7 cellular contexts compared by ENCODE assay signal in the genomic region with DNA sequence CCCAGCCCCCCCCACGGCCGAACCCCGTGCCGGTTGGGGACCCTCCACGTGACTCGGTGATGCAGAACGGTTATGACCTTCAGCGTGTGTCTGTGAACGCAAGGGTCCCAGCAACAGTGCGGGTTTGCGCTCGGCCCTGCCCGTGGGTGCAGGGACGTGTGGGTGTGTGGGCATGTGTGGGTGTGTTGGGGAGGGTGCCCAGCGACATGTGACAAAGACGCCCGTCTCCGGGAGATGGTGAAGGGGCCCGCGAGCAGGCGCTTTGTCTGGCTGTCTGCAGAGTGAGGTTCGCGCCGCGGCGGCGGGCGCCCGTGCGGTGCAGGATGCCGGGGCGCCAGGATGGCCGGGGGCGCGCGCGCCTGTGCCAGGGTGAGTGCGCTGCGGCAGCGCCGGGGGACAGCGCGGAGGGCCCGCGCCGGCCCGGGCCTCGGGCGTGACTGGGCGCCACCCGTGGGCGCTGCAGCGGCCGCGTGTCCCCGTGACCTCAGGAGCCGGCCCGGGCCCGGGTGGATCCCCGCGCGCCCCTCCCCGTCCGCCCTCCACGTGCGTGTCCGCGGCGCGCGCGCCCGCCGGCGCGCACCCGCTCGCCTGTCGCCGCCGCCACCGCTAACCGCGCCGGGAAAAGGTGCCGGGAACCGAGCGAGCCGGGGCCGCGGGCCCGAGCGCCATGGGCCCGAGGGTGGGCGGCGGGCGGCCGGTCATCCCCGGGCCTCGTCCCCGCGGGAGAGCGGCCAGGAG. TPM values are rescaled to one million over a fixed set of nuclear protein-coding genes. Genes with fewer than 3 reads are reported as not detected.
DNase-seq lines count a peak whose midpoint lies in the region; ATAC-seq and TF ChIP-seq lines count a peak whose summit lies in the region.

Gene LRFN4, plus strand, starts transcription at position 569 of the 738 bp plus-strand sequence. CDS start 681 bp downstream, outside the sequence.

- H3K4me3 ChIP-seq in Jurkat, Clone E6-1 (ENCODE audit: low read length), result peak within 1 kb of the TSS; percentile 73
- peak within 1 kb of the TSS; percentile 70 for H3K4me3 ChIP-seq in thymus (ENCODE audit: low read length)

- CTCF ChIA-PET in GM10248 (lab: Yijun Ruan, JAX), result interaction anchor here (1.2 to 2.1 kb wide), 3 partner anchors 11 to 25 kb away, joined by 3 to 8 read pairs (median 3); no protein-coding TSS in a partner anchor
- CTCF ChIA-PET in activated CD4-positive, alpha-beta T cell treated with anti-CD3 and anti-CD28 coated beads for 36 hours (lab: Charles Lee), result interaction anchor here (0.6 to 2.6 kb wide), 3 partner anchors 13 to 759 kb away, joined by 3 to 11 read pairs (median 4); partner anchors contain the start of gene RCE1

- peak; percentile 28 for ATAC-seq in GM21529 (IDR thresholded peaks at IDR 0.05; ENCODE audit: unreplicated experiment)
- ATAC-seq in activated CD4-positive, alpha-beta T cell treated with anti-CD3 and anti-CD28 coated beads for 36 hours, result peak; percentile 61

- peaks cover 8% of the 10 kb centered on the region for H3K4me1 Mint-ChIP-seq in activated CD4-positive, alpha-beta T cell treated with anti-CD3 and anti-CD28 coated beads for 36 hours
- H3K4me1 Mint-ChIP-seq in endothelial cell (ENCODE audit: unreplicated experiment) (peaks cover 7% of the 10 kb centered on the region), mesothelial cell of epicardium (peaks cover 6% of the 10 kb centered on the region)

- TF ChIP-seq CTCF in GM10248 (IDR thresholded peaks at IDR 0.05; ENCODE audit: control extremely low read depth, extremely low read depth, low read depth, missing control alignments) (no peak), endothelial cell (IDR thresholded peaks at IDR 0.05; ENCODE audit: unreplicated experiment) (no peak), mesothelial cell of epicardium (IDR thresholded peaks at IDR 0.05; ENCODE audit: unreplicated experiment) (no peak)

- no peaks in the 10 kb centered on the region for H3K27me3 Mint-ChIP-seq in activated CD4-positive, alpha-beta T cell treated with anti-CD3 and anti-CD28 coated beads for 36 hours
- H3K27me3 Mint-ChIP-seq in endothelial cell (ENCODE audit: unreplicated experiment) (peaks cover 22% of the 10 kb centered on the region), mesothelial cell of epicardium (ENCODE audit: low read depth) (no peaks in the 10 kb centered on the region)

- no peaks in the 10 kb centered on the region for H3K9me3 ChIP-seq in thymus (ENCODE audit: control insufficient read depth)

- H3K27ac ChIP-seq in thymus (ENCODE audit: low read depth), result peak within 1 kb of the TSS; percentile 80

- no peaks in the 10 kb centered on the region for H3K27me3 ChIP-seq in thymus (ENCODE audit: control insufficient read depth, insufficient read depth)

- DNase-seq in GM10248 (ENCODE audit: extremely low spot score), result peak; percentile 65
- no peak for DNase-seq in Jurkat, Clone E6-1 (ENCODE audit: low read depth, low spot score)
- peak; percentile 69 for DNase-seq in activated CD4-positive, alpha-beta T cell treated with anti-CD3 and anti-CD28 coated beads for 36 hours
- peak; percentile 53 for DNase-seq in endothelial cell (ENCODE audit: low spot score)
- peak in 1 of 2 experiments; percentile 80 for DNase-seq in mesothelial cell of epicardium (ENCODE audit: low spot score in 2 of 2, unreplicated experiment in 2 of 2)

- H3K9me3 Mint-ChIP-seq in activated CD4-positive, alpha-beta T cell treated with anti-CD3 and anti-CD28 coated beads for 36 hours (ENCODE audit: low read depth), result no peaks in the 10 kb centered on the region
- H3K9me3 Mint-ChIP-seq in endothelial cell (ENCODE audit: unreplicated experiment), result no peaks in the 10 kb centered on the region
- H3K9me3 Mint-ChIP-seq in mesothelial cell of epicardium, result no peaks in the 10 kb centered on the region

- intact Hi-C loops in activated CD4-positive, alpha-beta T cell treated with anti-CD3 and anti-CD28 coated beads for 36 hours (cut with DNase I, micrococcal nuclease), result loop anchor here (1.0 to 5.0 kb wide), 11 partner anchors 12 to 804 kb away; partner anchors contain the start of genes RCE1 (in 2 of the 2), ANKRD13D (in 1 of the 2), DPP3 (in 1 of the 2) and PC (in 1 of the 2)

- POLR2A ChIA-PET in GM10248 (lab: Yijun Ruan, JAX), result interaction anchor here (0.9 to 1.4 kb wide), 4 partner anchors 11 to 178 kb away, joined by 3 to 7 read pairs (median 3); partner anchors contain the start of gene RCE1
- POLR2A ChIA-PET in activated CD4-positive, alpha-beta T cell treated with anti-CD3 and anti-CD28 coated beads for 36 hours (lab: Charles Lee), result interaction anchor here (0.6 to 1.4 kb wide), 4 partner anchors 12 to 219 kb away, joined by 3 to 8 read pairs (median 4); partner anchors contain the start of gene RCE1

- under 1% methylated on average over 103 of the region's 103 CpGs for WGBS in thymus

- peaks cover 5% of the 10 kb centered on the region for H3K36me3 Mint-ChIP-seq in activated CD4-positive, alpha-beta T cell treated with anti-CD3 and anti-CD28 coated beads for 36 hours (ENCODE audit: low read depth)
- H3K36me3 Mint-ChIP-seq in endothelial cell (ENCODE audit: low read depth, unreplicated experiment) (peaks cover 10% of the 10 kb centered on the region), mesothelial cell of epicardium (no peaks in the 10 kb centered on the region)

- H3K27ac Mint-ChIP-seq in activated CD4-positive, alpha-beta T cell treated with anti-CD3 and anti-CD28 coated beads for 36 hours, result peak within 1 kb of the TSS; percentile 77
- H3K27ac Mint-ChIP-seq in endothelial cell (ENCODE audit: unreplicated experiment) (no peak within 1 kb of the TSS), mesothelial cell of epicardium (peak within 1 kb of the TSS; percentile 86)

- peaks cover 13% of the 10 kb centered on the region for H3K36me3 ChIP-seq in thymus (ENCODE audit: control insufficient read depth, insufficient read depth)

- H3K4me3 Mint-ChIP-seq in activated CD4-positive, alpha-beta T cell treated with anti-CD3 and anti-CD28 coated beads for 36 hours, result peak within 1 kb of the TSS; percentile 82
- H3K4me3 Mint-ChIP-seq in endothelial cell (ENCODE audit: unreplicated experiment) (peak within 1 kb of the TSS; percentile 93), mesothelial cell of epicardium (peak within 1 kb of the TSS; percentile 90)

- peaks cover 10% of the 10 kb centered on the region for H3K4me1 ChIP-seq in thymus (ENCODE audit: control insufficient read depth, insufficient read depth, low read length)

RNA-seq across cellular contexts. Expression of gene LRFN4, which starts in this region (rescaled TPM):
- 28.2 TPM for polyA plus RNA-seq in Jurkat, Clone E6-1 (2012; ENCODE audit: insufficient read depth, insufficient read length)
- 10 to 100 TPM; 19.2 to 22.7 TPM for total RNA-seq in activated CD4-positive, alpha-beta T cell treated with anti-CD3 and anti-CD28 coated beads for 36 hours
- 21.4 TPM for total RNA-seq in endothelial cell (ENCODE audit: unreplicated experiment)
- 26.6 to 28.1 TPM (median 27.5 TPM) in 3 replicates for total RNA-seq in mesothelial cell of epicardium
- 20.1 TPM for polyA plus RNA-seq in thymus
